ENCODE assay signal across 8 cellular contexts in the genomic region with DNA sequence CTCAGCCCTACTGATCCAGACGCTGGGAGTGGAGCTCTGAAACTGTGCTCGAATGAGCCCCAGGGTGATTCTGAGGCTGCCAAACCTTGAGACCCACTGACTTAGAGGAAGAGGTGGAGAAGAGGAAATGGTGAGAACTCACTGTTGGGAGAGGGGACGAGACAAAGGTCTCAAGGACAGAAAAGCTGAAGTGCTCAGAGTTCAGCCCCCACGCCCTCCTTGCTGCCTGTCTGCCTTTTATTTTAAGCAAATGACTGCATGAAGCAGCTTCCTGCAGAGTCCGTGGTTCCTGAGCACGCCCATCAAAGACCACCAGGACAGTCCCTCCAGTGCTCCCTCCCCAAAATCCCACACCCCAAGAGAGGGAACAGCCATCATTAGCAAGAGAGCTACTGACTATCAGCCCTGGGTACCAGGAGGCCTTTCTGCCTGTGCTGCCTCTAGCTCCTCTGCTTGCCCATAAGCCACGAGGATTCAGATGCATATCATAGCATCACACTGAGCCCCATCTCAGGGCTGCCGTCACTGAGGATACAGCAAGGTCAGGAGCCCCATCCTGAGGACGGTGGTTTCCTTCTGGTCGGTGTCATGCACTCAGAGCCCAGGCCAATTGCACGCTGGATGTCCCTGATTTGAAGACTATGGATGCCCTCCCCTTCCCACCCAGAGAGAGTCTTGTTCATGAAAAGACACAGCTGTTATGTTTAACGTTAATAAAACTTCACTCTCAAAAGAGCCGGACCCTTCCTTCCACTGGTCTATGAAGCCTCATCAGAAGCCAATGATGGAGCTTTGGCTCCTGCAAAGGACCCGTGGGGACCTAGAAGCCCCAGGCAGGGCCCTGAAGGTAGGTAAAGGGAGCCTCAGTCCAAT. TPM values are rescaled to one million over a fixed set of nuclear protein-coding genes. Genes with fewer than 3 reads are reported as not detected.
DNase-seq lines count a peak whose midpoint lies in the region; ATAC-seq and TF ChIP-seq lines count a peak whose summit lies in the region.

No MANE protein-coding gene starts in this region.

- no peaks in the 10 kb centered on the region; the same call in 1 of the 2 replicates for H3K27me3 Mint-ChIP-seq in HFFc6 (ENCODE audit: insufficient read depth)
- H3K27me3 Mint-ChIP-seq in T-helper 2 cell treated with Interferon-gamma antibody and Interleukin-4, amounts not matched to agents 5 μg/mL and 100 μg/mL, for 36 hours (ENCODE audit: low read depth): no peaks in the 10 kb centered on the region
- H3K27me3 Mint-ChIP-seq in endothelial cell (ENCODE audit: unreplicated experiment): peaks cover 12% of the 10 kb centered on the region

- DNase-seq in HFFc6: no peak
- no peak for DNase-seq in T-helper 2 cell treated with Interferon-gamma antibody and Interleukin-4, amounts not matched to agents 5 μg/mL and 100 μg/mL, for 36 hours (ENCODE audit: low spot score)
- DNase-seq in endothelial cell (ENCODE audit: low spot score): no peak
- no peak for DNase-seq in AG08396 (ENCODE audit: low spot score)
- DNase-seq in cerebellar cortex (ENCODE audit: low spot score): no peak
- DNase-seq in ureter (ENCODE audit: low spot score): no peak

- no peak overlapping the region for H3K4me3 Mint-ChIP-seq in HFFc6
- H3K4me3 Mint-ChIP-seq in T-helper 2 cell treated with Interferon-gamma antibody and Interleukin-4, amounts not matched to agents 5 μg/mL and 100 μg/mL, for 36 hours: peak overlapping the region; percentile 88
- H3K4me3 Mint-ChIP-seq in endothelial cell (ENCODE audit: unreplicated experiment): peak overlapping the region; percentile 37

- H3K36me3 Mint-ChIP-seq in HFFc6 (ENCODE audit: low read depth): peaks cover 37% of the 10 kb centered on the region
- H3K36me3 Mint-ChIP-seq in T-helper 2 cell treated with Interferon-gamma antibody and Interleukin-4, amounts not matched to agents 5 μg/mL and 100 μg/mL, for 36 hours (ENCODE audit: low read depth): peaks cover 77% of the 10 kb centered on the region
- peaks cover 4% of the 10 kb centered on the region for H3K36me3 Mint-ChIP-seq in endothelial cell (ENCODE audit: low read depth, unreplicated experiment)

- H3K4me1 Mint-ChIP-seq in HFFc6 (ENCODE audit: low read depth): peaks cover 73% of the 10 kb centered on the region
- H3K4me1 Mint-ChIP-seq in T-helper 2 cell treated with Interferon-gamma antibody and Interleukin-4, amounts not matched to agents 5 μg/mL and 100 μg/mL, for 36 hours (ENCODE audit: low read depth): peaks cover 78% of the 10 kb centered on the region
- peaks cover 48% of the 10 kb centered on the region for H3K4me1 Mint-ChIP-seq in endothelial cell (ENCODE audit: unreplicated experiment)

- no peaks in the 10 kb centered on the region for H3K36me3 ChIP-seq in skeletal muscle tissue (ENCODE audit: control insufficient read depth in 3 of 3, insufficient read depth in 3 of 3, low read length in 3 of 3)

- H3K9ac ChIP-seq in skeletal muscle tissue (ENCODE audit: low read depth in 1 of 3, low read length in 3 of 3): no peak overlapping the region

- peaks cover 0 to 8% (median 0%) of the 10 kb centered on the region in 3 donors for H3K27me3 ChIP-seq in skeletal muscle tissue (ENCODE audit: control insufficient read depth in 3 of 3, insufficient read depth in 3 of 3, low read length in 3 of 3)

- H3K4me1 ChIP-seq in skeletal muscle tissue (ENCODE audit: control insufficient read depth in 3 of 3, insufficient read depth in 3 of 3, low read length in 3 of 3): peaks cover 10 to 24% (median 13%) of the 10 kb centered on the region in 3 donors

- H3K9me3 Mint-ChIP-seq in HFFc6 (no peaks in the 10 kb centered on the region), endothelial cell (ENCODE audit: unreplicated experiment) (no peaks in the 10 kb centered on the region)
- H3K9me3 Mint-ChIP-seq in T-helper 2 cell treated with Interferon-gamma antibody and Interleukin-4, amounts not matched to agents 5 μg/mL and 100 μg/mL, for 36 hours: no peaks in the 10 kb centered on the region

- H3K27ac Mint-ChIP-seq in HFFc6 (peak overlapping the region; percentile 69), endothelial cell (ENCODE audit: unreplicated experiment) (peak overlapping the region; percentile 48)
- peak overlapping the region; percentile 94 for H3K27ac Mint-ChIP-seq in T-helper 2 cell treated with Interferon-gamma antibody and Interleukin-4, amounts not matched to agents 5 μg/mL and 100 μg/mL, for 36 hours

- peak overlapping the region; percentile 17 for H3K27ac ChIP-seq in skeletal muscle tissue (ENCODE audit: low read depth, low read length)

- no peaks in the 10 kb centered on the region for H3K9me3 ChIP-seq in skeletal muscle tissue (ENCODE audit: control insufficient read depth in 3 of 3, low read length in 3 of 3)

- TF ChIP-seq CTCF in HFFc6 (IDR thresholded peaks at IDR 0.05): no peak
- no peak for TF ChIP-seq CTCF in endothelial cell (IDR thresholded peaks at IDR 0.05; ENCODE audit: unreplicated experiment)

- no peak for ATAC-seq in GM19467 (IDR thresholded peaks at IDR 0.05; ENCODE audit: unreplicated experiment)

- no peak overlapping the region for H3K4me3 ChIP-seq in skeletal muscle tissue (ENCODE audit: low read length in 3 of 3)

RNA-seq across cellular contexts. Expression of a gene that starts 20.1 kb away (rescaled TPM):
- total RNA-seq in HFFc6 (2021; fragmentation: NEBNext Ultra II Directional; extraction: Animal tissue kit (Norgen Biotek cat#: 25700)): 100 to 1,000 TPM; 580 to 681 (median 632) TPM
- total RNA-seq in endothelial cell (ENCODE audit: unreplicated experiment) (87.3 TPM), skeletal muscle tissue (11.0 TPM), ureter (79.6 TPM)

RNA-seq across cellular contexts. Expression of a gene that starts 50.6 kb away (rescaled TPM):
- total RNA-seq in HFFc6 (2021; fragmentation: NEBNext Ultra II Directional; extraction: Animal tissue kit (Norgen Biotek cat#: 25700)): 10 to 100 TPM; 37.6 to 58.3 (median 40.7) TPM
- total RNA-seq in endothelial cell (ENCODE audit: unreplicated experiment) (40.8 TPM), skeletal muscle tissue (23.0 TPM), ureter (55.9 TPM)
